ENCODE assay signal across 19 cellular contexts in the genomic region with DNA sequence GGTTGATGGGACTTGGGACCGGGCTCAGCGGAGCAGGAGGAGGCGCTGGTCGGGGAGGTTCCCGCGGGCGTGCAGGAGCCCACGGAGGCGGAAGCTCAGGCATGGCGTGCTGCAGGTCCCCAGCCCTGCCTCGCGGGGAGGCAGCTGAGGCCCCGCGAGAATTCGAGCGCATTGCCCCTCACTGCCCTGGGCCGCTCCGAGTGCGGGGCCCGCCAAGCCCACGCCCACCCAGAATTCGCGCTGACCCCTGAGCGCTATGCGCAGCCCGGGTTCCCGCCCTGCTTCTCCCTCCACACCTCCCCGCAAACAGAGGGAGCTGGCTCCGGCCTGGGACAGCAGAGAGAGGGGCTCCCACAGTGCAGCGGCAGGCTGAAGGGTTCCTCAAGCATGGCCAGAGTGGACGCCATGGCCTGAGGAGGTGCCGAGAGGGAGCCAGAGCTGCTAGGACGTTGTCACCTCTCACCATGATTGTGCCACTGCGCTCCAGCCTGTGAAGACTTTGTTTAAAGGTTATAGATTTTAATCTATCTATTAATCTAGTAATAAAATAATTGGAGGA.
"Had no signal": no experiment of that assay in that cellular context is flagged by ENCODE, and none has a peak within 500 bp of the region (broad histone marks: within the 10 kb centered on the region; RNA-seq: fewer than 3 reads in every experiment).

No MANE protein-coding gene starts in this region.

- H3K27me3 ChIP-seq: SJSA1 had no signal

- H3K4me1 ChIP-seq: SJSA1 had no signal

- H3K27ac ChIP-seq: SJSA1, SK-N-MC had no signal

- FAIRE-seq: RCC 7860 had no signal

- H3K4me3 ChIP-seq: SJSA1, SK-N-MC had no signal

- H3K9me3 ChIP-seq: SJSA1 had no signal

- H3K36me3 ChIP-seq: SJSA1 had no signal

- DNase-seq: KBM-7, MV-4-11, NCI-H1048, NCI-H1105, NCI-H1417, NCI-H1436 treated with DMSO at 0.1 percent for 48 hours, NCI-H1694, NCI-H187 treated with DMSO at 0.1 percent for 48 hours, NCI-H2029 treated with DMSO at 0.1 percent for 48 hours, NCI-H2171 treated with DMSO at 0.1 percent for 48 hours, NCI-H524 treated with DMSO at 0.1 percent for 48 hours, NCI-H69, NCI-H774, Right ventricle myocardium superior, RPMI8226, SIG-M5 had no signal
